In the genomic region with DNA sequence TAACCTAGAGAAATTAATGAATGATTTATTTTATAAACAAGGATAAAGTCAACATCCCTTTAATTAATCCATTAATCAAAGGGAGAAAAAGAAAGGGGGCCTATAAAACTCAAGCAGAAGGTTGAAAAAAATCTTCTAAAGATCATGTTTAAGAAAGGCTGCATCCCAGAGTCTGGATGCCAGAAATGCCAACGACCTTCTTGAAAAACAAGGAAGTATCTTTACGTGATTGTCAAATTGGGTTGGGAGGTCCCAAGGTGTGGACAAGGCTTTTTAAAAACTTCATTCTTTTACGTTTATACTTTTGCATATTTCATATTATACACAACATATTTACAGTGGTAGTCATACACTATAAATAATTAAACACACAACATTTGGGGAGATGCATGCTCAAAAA, we compare ENCODE assay signal across 9 cellular contexts. TPM values are rescaled to one million over a fixed set of nuclear protein-coding genes. Genes with fewer than 3 reads are reported as not detected.
DNase-seq lines count a peak whose midpoint lies in the region; ATAC-seq and TF ChIP-seq lines count a peak whose summit lies in the region.
"Had no signal": no experiment of that assay in that cellular context is flagged by ENCODE, and none has a peak within 500 bp of the region (broad histone marks: within the 10 kb centered on the region; RNA-seq: fewer than 3 reads in every experiment).

No MANE protein-coding gene starts in this region.

- TF ChIP-seq CTCF in cardiac muscle cell (IDR thresholded peaks at IDR 0.05; ENCODE audit: low read depth, low read length) (no peak), astrocyte of the cerebellum (IDR thresholded peaks at IDR 0.05; ENCODE audit: low read depth, low read length, missing control alignments) (no peak), right lobe of liver (IDR thresholded peaks at IDR 0.05) (no peak), upper lobe of right lung (IDR thresholded peaks at IDR 0.05) (no peak)

- H3K4me1 ChIP-seq in cardiac muscle cell (ENCODE audit: low read depth) = peaks cover 12% of the 10 kb centered on the region
- peaks cover 0 to 27% (median 7%) of the 10 kb centered on the region in 4 donors for H3K4me1 ChIP-seq in right lobe of liver
- H3K4me1 ChIP-seq in upper lobe of right lung = peaks cover 23% of the 10 kb centered on the region

- 5% methylated on average over 3 of the region's 3 CpGs for WGBS in right lobe of liver (ENCODE audit: insufficient coverage, low coverage, low lambda C conversion rate, missing lambda C conversion rate)

- TF ChIP-seq POLR2A in right lobe of liver (IDR thresholded peaks at IDR 0.05) = no peak

- no peaks in the 10 kb centered on the region for H3K9me3 ChIP-seq in cardiac muscle cell (ENCODE audit: low read depth)
- H3K9me3 ChIP-seq in right lobe of liver = no peaks in the 10 kb centered on the region
- no peaks in the 10 kb centered on the region for H3K9me3 ChIP-seq in upper lobe of right lung

- DNase-seq in cardiac muscle cell (ENCODE audit: low read depth in 1 of 2, low spot score in 1 of 2) (no peak), Right ventricle myocardium inferior (ENCODE audit: missing footprints) (no peak), astrocyte of the cerebellum (ENCODE audit: low read depth) (no peak), right lobe of liver (no peak), upper lobe of right lung (no peak), GM19238 (ENCODE audit: insufficient read length, low spot score) (no peak), anterior cingulate cortex (lab: John Stamatoyannopoulos, UW) (no peak), HPDE6-E6E7 (ENCODE audit: extremely low spot score) (no peak)
- DNase-seq: stimulated activated naive CD8-positive, alpha-beta T cell treated with anti-CD3 and anti-CD28 coated beads, Interleukin-15, amount 100 ng/mL, for 72 hours had no signal

- peak overlapping the region; percentile 81 for H3K4me3 ChIP-seq in cardiac muscle cell
- H3K4me3 ChIP-seq in astrocyte of the cerebellum (ENCODE audit: low read depth, low read length) = peak overlapping the region; percentile 92
- H3K4me3 ChIP-seq in right lobe of liver = peak overlapping the region; percentile 72 to 96 (median 82)
- H3K4me3 ChIP-seq in upper lobe of right lung = peak overlapping the region; percentile 85

- ATAC-seq in Right ventricle myocardium inferior = no peak
- ATAC-seq in right lobe of liver = no peak
- no peak for ATAC-seq in upper lobe of right lung
- ATAC-seq: stimulated activated naive CD8-positive, alpha-beta T cell treated with anti-CD3 and anti-CD28 coated beads, Interleukin-15, amount 100 ng/mL, for 72 hours had no signal

- in situ Hi-C loops in astrocyte of the cerebellum (cut with HindIII; ENCODE audit: low sequenced_read_pairs) = no loop called here

- intact Hi-C loops in Right ventricle myocardium inferior (cut with DNase I) = loop anchor here (5.0 to 10.0 kb wide), 2 partner anchors 51 to 203 kb away; partner anchors contain the start of gene POLQ
- intact Hi-C loops in right lobe of liver (cut with DNase I) = no loop called here
- intact Hi-C loops in upper lobe of right lung (cut with DNase I) = no loop called here

- no peaks in the 10 kb centered on the region for H3K27me3 ChIP-seq in cardiac muscle cell
- no peaks in the 10 kb centered on the region for H3K27me3 ChIP-seq in right lobe of liver
- H3K27me3 ChIP-seq in upper lobe of right lung = no peaks in the 10 kb centered on the region

- H3K27ac ChIP-seq in cardiac muscle cell (peak overlapping the region; percentile 97), right lobe of liver (peak overlapping the region in 1 of 3 donors; percentile 97), upper lobe of right lung (peak overlapping the region; percentile 99)

- H3K36me3 ChIP-seq in cardiac muscle cell (no peaks in the 10 kb centered on the region), right lobe of liver (no peaks in the 10 kb centered on the region), upper lobe of right lung (no peaks in the 10 kb centered on the region)

RNA-seq across cellular contexts. Expression of gene GOLGB1, which starts 1.6 kb away (rescaled TPM):
- total RNA-seq in cardiac muscle cell = 23.2 and 46.1 TPM in 2 replicates
- polyA plus RNA-seq in cardiac muscle cell = 48.8 and 57.2 TPM in 2 replicates
- total RNA-seq in Right ventricle myocardium inferior = 47.5 TPM
- total RNA-seq in right lobe of liver = 10 to 100 TPM; 26.8 to 31.7 (median 29.5) TPM
- total RNA-seq in upper lobe of right lung = 57.0 TPM
